In genomic region chr15:100766225-100767001, GRCh38 we compare ENCODE assay signal across 1 cellular context.
TF ChIP-seq lines count a peak whose summit lies in the region.

No MANE protein-coding gene starts in this region.

TF ChIP-seq in H1, 55 proteins besides CTCF, POLR2A, EP300 and RAD21 (continued from another document):
- TF ChIP-seq CHD1 (IDR thresholded peaks at IDR 0.05; ENCODE audit: low read depth, low read length) (no peak), CBX8 (IDR thresholded peaks at IDR 0.05; ENCODE audit: borderline replicate concordance, low read depth, low read length) (no peak)
